ENCODE assay signal across 8 cellular contexts in the genomic region with DNA sequence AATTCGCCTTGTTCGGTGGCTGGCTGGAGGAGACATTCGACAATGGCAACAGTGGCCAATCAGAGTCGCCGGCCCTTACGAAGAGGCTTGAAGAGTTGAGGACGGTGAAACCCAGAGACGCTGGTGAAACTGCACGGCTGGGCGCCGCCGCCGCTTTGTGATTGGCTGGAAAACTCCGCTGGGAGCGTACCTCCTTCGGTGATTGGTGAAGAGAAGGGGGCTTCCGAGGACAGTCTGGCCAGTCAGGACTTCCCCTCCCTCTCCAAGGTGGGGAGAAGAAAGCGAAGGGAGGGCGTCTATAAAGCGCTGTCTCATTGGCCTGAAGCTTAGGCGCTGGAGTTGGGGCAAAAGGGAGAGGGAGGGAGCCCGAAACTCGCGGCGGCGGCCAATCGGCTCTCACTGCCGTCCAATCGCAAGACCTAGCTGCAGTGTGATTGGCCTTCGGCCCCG. TPM values are rescaled to one million over a fixed set of nuclear protein-coding genes. Genes with fewer than 3 reads are reported as not detected.
DNase-seq lines count a peak whose midpoint lies in the region; ATAC-seq, FAIRE-seq and TF ChIP-seq lines count a peak whose summit lies in the region.

No MANE protein-coding gene starts in this region.

- TF ChIP-seq CTCF in neutrophil (IDR thresholded peaks at IDR 0.05): no peak

- H3K36me3 ChIP-seq in neutrophil: no peaks in the 10 kb centered on the region

- H3K9me3 Mint-ChIP-seq in activated naive CD4-positive, alpha-beta T cell treated with anti-CD3 and anti-CD28 coated beads, Interleukin-2, amount 50 U/mL, for 72 hours: no peaks in the 10 kb centered on the region

- peaks cover 20% of the 10 kb centered on the region in 2 donors for H3K36me3 Mint-ChIP-seq in activated naive CD4-positive, alpha-beta T cell treated with anti-CD3 and anti-CD28 coated beads, Interleukin-2, amount 50 U/mL, for 72 hours

- peak overlapping the region; percentile 82 to 99 for H3K4me3 ChIP-seq in neutrophil (ENCODE audit: low read depth in 1 of 2, low read length in 1 of 2)

- H3K4me1 ChIP-seq in neutrophil (ENCODE audit: control insufficient read depth in 1 of 2, insufficient read depth in 1 of 2, low read depth in 1 of 2, low read length in 1 of 2): peaks cover 40 to 50% of the 10 kb centered on the region in 2 experiments

- ATAC-seq in GM21526 (IDR thresholded peaks at IDR 0.05; ENCODE audit: low FRiP score, unreplicated experiment): peak; percentile 64
- ATAC-seq in activated naive CD4-positive, alpha-beta T cell treated with anti-CD3 and anti-CD28 coated beads, Interleukin-2, amount 50 U/mL, for 72 hours: peak; percentile 74 to 80

- no peaks in the 10 kb centered on the region for H3K9me3 ChIP-seq in neutrophil

- no peaks in the 10 kb centered on the region for H3K27me3 ChIP-seq in neutrophil

- DNase-seq in Daoy (ENCODE audit: low read depth) (peak; percentile 100), HUDEP-2 (lab: John Stamatoyannopoulos, UW; ENCODE audit: unreplicated experiment in 76 of 76) (peak in 74 of 76 experiments; percentile 74 to 100 (median 99)), NK-92 (lab: John Stamatoyannopoulos, UW; ENCODE audit: unreplicated experiment) (peak; percentile 99), globus pallidus (ENCODE audit: low spot score) (peak; percentile 100), urothelium cell line (ENCODE audit: low spot score) (peak; percentile 97)
- DNase-seq in activated naive CD4-positive, alpha-beta T cell treated with anti-CD3 and anti-CD28 coated beads, Interleukin-2, amount 50 U/mL, for 72 hours (ENCODE audit: low spot score in 2 of 2): peak; percentile 97 to 100

- peak; percentile 97 for FAIRE-seq in urothelium cell line (lab: Jason Lieb, UNC)

- H3K27ac Mint-ChIP-seq in activated naive CD4-positive, alpha-beta T cell treated with anti-CD3 and anti-CD28 coated beads, Interleukin-2, amount 50 U/mL, for 72 hours: peak overlapping the region in 1 of 2 donors; percentile 99

- H3K27ac ChIP-seq in neutrophil: peak overlapping the region; percentile 99

RNA-seq across cellular contexts. Expression of a gene that starts 0.6 kb away (rescaled TPM):
- total RNA-seq in Daoy (2014; rRNA removed; shearing (Covaris generic)): 53.7 and 56.2 TPM in 2 replicates
- total RNA-seq in activated naive CD4-positive, alpha-beta T cell treated with anti-CD3 and anti-CD28 coated beads, Interleukin-2, amount 50 U/mL, for 72 hours: 10 to 100 TPM; 26.3 to 44.2 TPM

Comparison
In these comparisons a context has a peak if more than half of its experiments do, and no peak if none do; other contexts are left out.
1. Peak in every context shown above with its lines: DNase-seq, ATAC-seq, H3K4me3 ChIP-seq and H3K27ac ChIP-seq.